ENCODE assay signal across 1 cellular context in the genomic region with DNA sequence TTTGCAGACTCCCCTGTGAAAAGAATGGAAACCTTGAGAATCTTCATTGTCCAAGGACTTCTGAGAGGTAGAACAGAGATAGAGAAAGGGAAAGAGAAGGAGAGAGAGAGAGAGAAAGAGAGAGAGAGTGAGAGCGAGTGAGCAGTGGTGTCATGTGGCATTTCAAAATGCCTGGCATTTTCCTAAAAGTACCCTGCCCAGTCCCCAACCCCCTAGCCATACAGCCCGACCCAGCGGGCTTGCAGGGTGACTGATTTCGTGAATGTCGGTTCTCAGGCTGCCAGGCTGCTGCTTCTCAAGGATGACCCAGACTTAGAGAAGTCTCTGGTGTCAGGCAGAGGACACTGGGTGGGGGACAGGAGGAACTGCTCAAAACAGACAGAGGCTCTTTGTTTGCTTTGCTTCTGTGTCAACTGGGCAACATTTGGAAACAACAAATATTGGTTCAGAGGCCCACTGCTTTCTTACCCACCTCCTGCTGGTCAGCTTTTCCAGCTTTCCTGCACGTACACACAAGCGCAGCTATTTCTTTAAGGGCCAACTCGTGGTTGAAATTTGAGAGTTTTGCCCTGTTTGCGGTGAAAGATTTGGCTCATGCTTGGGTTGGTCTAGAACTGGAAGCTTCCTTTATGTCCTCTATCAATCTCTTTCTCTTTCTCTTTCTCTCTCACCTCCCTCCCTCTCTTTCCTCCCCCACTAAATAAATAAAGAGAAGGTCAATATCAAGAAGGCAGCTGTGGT.
TF ChIP-seq lines count a peak whose summit lies in the region.

No MANE protein-coding gene starts in this region.

TF ChIP-seq in HepG2, 621 proteins besides CTCF, POLR2A, EP300 and RAD21 (continued from another document and continues in another):
- TF ChIP-seq ADNP (CRISPR knock-in tag; IDR thresholded peaks at IDR 0.05) (no peak), ZNF850 (CRISPR knock-in tag; conservative IDR thresholded peaks at IDR 0.05) (no peak), KLF6 (CRISPR knock-in tag; IDR thresholded peaks at IDR 0.05) (peak; percentile 70; the same call in 1 of the 2 replicates), SAP130 (CRISPR knock-in tag; IDR thresholded peaks at IDR 0.05; ENCODE audit: low read depth) (peak; percentile 95), FOXA3 (CRISPR knock-in tag; IDR thresholded peaks at IDR 0.05) (peak; percentile 99), EED (CRISPR knock-in tag; IDR thresholded peaks at IDR 0.05) (no peak), RFX1 (IDR thresholded peaks at IDR 0.05) (no peak), YEATS4 (CRISPR knock-in tag; IDR thresholded peaks at IDR 0.05; ENCODE audit: borderline replicate concordance) (peak; percentile 36; the same call in 1 of the 2 replicates), KLF15 (CRISPR knock-in tag; IDR thresholded peaks at IDR 0.05; ENCODE audit: borderline replicate concordance) (no peak; the same call in 1 of the 2 replicates), ZNF562 (CRISPR knock-in tag; IDR thresholded peaks at IDR 0.05; ENCODE audit: borderline replicate concordance) (no peak), ZBTB25 (CRISPR knock-in tag; IDR thresholded peaks at IDR 0.05) (peak; percentile 61; the same call in 1 of the 2 replicates), CBX1 (IDR thresholded peaks at IDR 0.05; ENCODE audit: low read depth) (no peak), PHF8 (CRISPR knock-in tag; IDR thresholded peaks at IDR 0.05) (peak; percentile 49; the same call in 1 of the 2 replicates), ISL2 (CRISPR knock-in tag; IDR thresholded peaks at IDR 0.05) (peak; percentile 97), ZSCAN9 (CRISPR knock-in tag; IDR thresholded peaks at IDR 0.05; ENCODE audit: borderline replicate concordance) (peak; percentile 90), ZNF720 (CRISPR knock-in tag; IDR thresholded peaks at IDR 0.05) (no peak), CREM (IDR thresholded peaks at IDR 0.05) (peak; percentile 94), CREM (CRISPR knock-in tag; IDR thresholded peaks at IDR 0.05) (no peak), ZNF414 (CRISPR knock-in tag; IDR thresholded peaks at IDR 0.05) (no peak; the same call in none of the 2 replicates), CREB1 (IDR thresholded peaks at IDR 0.05) (no peak), CREB1 (CRISPR knock-in tag; IDR thresholded peaks at IDR 0.05) (peak; percentile 84), TBX2 (CRISPR knock-in tag; IDR thresholded peaks at IDR 0.05; ENCODE audit: borderline replicate concordance) (peak; percentile 96), YEATS2 (CRISPR knock-in tag; IDR thresholded peaks at IDR 0.05; ENCODE audit: borderline replicate concordance) (peak; percentile 57; the same call in 1 of the 2 replicates), ZNF224 (CRISPR knock-in tag; IDR thresholded peaks at IDR 0.05) (no peak), PHF21A (CRISPR knock-in tag; IDR thresholded peaks at IDR 0.05) (peak; percentile 79; the same call in 1 of the 2 replicates), EZH2 (conservative IDR thresholded peaks at IDR 0.05; ENCODE audit: low read depth, low read length) (no peak), ZNF496 (CRISPR knock-in tag; IDR thresholded peaks at IDR 0.05; ENCODE audit: insufficient replicate concordance) (no peak), MTF2 (CRISPR knock-in tag; IDR thresholded peaks at IDR 0.05; ENCODE audit: borderline replicate concordance) (no peak), ZNF512B (CRISPR knock-in tag; IDR thresholded peaks at IDR 0.05; ENCODE audit: borderline replicate concordance) (peak; percentile 60; the same call in 1 of the 2 replicates), SAFB2 (CRISPR knock-in tag; IDR thresholded peaks at IDR 0.05; ENCODE audit: borderline replicate concordance, low read depth) (no peak), JARID2 (CRISPR knock-in tag; IDR thresholded peaks at IDR 0.05; ENCODE audit: insufficient replicate concordance) (no peak), HMG20A (CRISPR knock-in tag; IDR thresholded peaks at IDR 0.05; ENCODE audit: borderline replicate concordance) (peak; percentile 98), NPAS2 (CRISPR knock-in tag; IDR thresholded peaks at IDR 0.05; ENCODE audit: borderline replicate concordance) (no peak), ZNF788 (CRISPR knock-in tag; IDR thresholded peaks at IDR 0.05; ENCODE audit: borderline replicate concordance) (peak; percentile 43; the same call in 1 of the 2 replicates), MIER2 (CRISPR knock-in tag; IDR thresholded peaks at IDR 0.05) (peak; percentile 75; the same call in 1 of the 2 replicates), RELA (CRISPR knock-in tag; IDR thresholded peaks at IDR 0.05) (0 out of 2 replicates have a peak, but pooled peaks have one; percentile 26), ZNF605 (CRISPR knock-in tag; IDR thresholded peaks at IDR 0.05) (no peak), NCOA2 (CRISPR knock-in tag; IDR thresholded peaks at IDR 0.05) (peak; percentile 98), ZKSCAN1 (IDR thresholded peaks at IDR 0.05; ENCODE audit: low read length) (no peak), ZBTB42 (CRISPR knock-in tag; IDR thresholded peaks at IDR 0.05) (0 out of 2 replicates have a peak, but pooled peaks have one; percentile 35), MAX (IDR thresholded peaks at IDR 0.05) (peak; percentile 70), HOXA3 (CRISPR knock-in tag; IDR thresholded peaks at IDR 0.05) (peak; percentile 83; the same call in 1 of the 2 replicates), ZNF784 (CRISPR knock-in tag; IDR thresholded peaks at IDR 0.05; ENCODE audit: borderline replicate concordance) (peak; percentile 84; the same call in 1 of the 2 replicates), PHF20 (CRISPR knock-in tag; IDR thresholded peaks at IDR 0.05) (no peak), FOSL2 (CRISPR knock-in tag; IDR thresholded peaks at IDR 0.05) (peak; percentile 85), E2F1 (CRISPR knock-in tag; IDR thresholded peaks at IDR 0.05) (no peak), U2AF1 (optimal IDR thresholded peaks at IDR 0.05; ENCODE audit: low read depth, low read length) (no peak), ZNF382 (CRISPR knock-in tag; IDR thresholded peaks at IDR 0.05; ENCODE audit: borderline replicate concordance) (no peak), ZNF225 (CRISPR knock-in tag; IDR thresholded peaks at IDR 0.05) (no peak), GATAD1 (CRISPR knock-in tag; IDR thresholded peaks at IDR 0.05) (peak; percentile 63; the same call in 1 of the 2 replicates), SOX13 (IDR thresholded peaks at IDR 0.05) (peak; percentile 95), SOX13 (CRISPR knock-in tag; conservative IDR thresholded peaks at IDR 0.05 in 1 of 2, IDR thresholded peaks at IDR 0.05 in 1 of 2) (peak in 1 of 2 experiments; percentile 95; a peak in 2 of 4 replicates), HIVEP1 (CRISPR knock-in tag; IDR thresholded peaks at IDR 0.05) (no peak)
- TF ChIP-seq, protein P1, sequence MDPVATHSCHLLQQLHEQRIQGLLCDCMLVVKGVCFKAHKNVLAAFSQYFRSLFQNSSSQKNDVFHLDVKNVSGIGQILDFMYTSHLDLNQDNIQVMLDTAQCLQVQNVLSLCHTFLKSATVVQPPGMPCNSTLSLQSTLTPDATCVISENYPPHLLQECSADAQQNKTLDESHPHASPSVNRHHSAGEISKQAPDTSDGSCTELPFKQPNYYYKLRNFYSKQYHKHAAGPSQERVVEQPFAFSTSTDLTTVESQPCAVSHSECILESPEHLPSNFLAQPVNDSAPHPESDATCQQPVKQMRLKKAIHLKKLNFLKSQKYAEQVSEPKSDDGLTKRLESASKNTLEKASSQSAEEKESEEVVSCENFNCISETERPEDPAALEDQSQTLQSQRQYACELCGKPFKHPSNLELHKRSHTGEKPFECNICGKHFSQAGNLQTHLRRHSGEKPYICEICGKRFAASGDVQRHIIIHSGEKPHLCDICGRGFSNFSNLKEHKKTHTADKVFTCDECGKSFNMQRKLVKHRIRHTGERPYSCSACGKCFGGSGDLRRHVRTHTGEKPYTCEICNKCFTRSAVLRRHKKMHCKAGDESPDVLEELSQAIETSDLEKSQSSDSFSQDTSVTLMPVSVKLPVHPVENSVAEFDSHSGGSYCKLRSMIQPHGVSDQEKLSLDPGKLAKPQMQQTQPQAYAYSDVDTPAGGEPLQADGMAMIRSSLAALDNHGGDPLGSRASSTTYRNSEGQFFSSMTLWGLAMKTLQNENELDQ (CRISPR knock-in tag; IDR thresholded peaks at IDR 0.05; ENCODE audit: borderline replicate concordance), result no peak
- TF ChIP-seq, protein P2, sequence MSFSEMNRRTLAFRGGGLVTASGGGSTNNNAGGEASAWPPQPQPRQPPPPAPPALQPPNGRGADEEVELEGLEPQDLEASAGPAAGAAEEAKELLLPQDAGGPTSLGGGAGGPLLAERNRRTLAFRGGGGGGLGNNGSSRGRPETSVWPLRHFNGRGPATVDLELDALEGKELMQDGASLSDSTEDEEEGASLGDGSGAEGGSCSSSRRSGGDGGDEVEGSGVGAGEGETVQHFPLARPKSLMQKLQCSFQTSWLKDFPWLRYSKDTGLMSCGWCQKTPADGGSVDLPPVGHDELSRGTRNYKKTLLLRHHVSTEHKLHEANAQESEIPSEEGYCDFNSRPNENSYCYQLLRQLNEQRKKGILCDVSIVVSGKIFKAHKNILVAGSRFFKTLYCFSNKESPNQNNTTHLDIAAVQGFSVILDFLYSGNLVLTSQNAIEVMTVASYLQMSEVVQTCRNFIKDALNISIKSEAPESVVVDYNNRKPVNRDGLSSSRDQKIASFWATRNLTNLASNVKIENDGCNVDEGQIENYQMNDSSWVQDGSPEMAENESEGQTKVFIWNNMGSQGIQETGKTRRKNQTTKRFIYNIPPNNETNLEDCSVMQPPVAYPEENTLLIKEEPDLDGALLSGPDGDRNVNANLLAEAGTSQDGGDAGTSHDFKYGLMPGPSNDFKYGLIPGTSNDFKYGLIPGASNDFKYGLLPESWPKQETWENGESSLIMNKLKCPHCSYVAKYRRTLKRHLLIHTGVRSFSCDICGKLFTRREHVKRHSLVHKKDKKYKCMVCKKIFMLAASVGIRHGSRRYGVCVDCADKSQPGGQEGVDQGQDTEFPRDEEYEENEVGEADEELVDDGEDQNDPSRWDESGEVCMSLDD (CRISPR knock-in tag; IDR thresholded peaks at IDR 0.05; ENCODE audit: borderline replicate concordance), result no peak
- TF ChIP-seq, protein P3, sequence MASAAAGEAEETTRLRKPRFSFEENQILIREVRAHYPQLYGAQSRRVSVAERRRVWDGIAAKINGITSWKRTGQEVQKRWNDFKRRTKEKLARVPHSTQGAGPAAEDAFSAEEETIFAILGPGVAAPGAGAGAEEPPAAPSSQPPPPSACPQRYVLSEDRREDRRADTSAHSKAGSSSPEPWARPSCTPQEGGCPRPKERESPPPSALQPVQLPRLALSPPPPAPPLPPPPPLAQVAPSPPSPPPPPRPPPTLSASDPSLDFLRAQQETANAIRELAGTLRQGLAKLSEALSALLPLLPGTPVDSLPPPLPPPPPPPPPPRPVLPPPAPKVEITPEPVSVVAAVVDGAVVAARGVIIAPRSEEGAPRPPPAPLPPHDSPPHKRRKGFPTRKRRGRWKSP (CRISPR knock-in tag; IDR thresholded peaks at IDR 0.05), result peak; percentile 43; the same call in 1 of the 2 replicates
